In genomic region chr19:16041571-16042386, GRCh38 we compare ENCODE assay signal across 8 cellular contexts. TPM values are rescaled to one million over a fixed set of nuclear protein-coding genes. Genes with fewer than 3 reads are reported as not detected.
A peak's percentile ranks its signal among the peaks of the same experiment; 100 is the strongest.
DNase-seq lines count a peak whose midpoint lies in the region; ATAC-seq, FAIRE-seq and TF ChIP-seq lines count a peak whose summit lies in the region.

No MANE protein-coding gene starts in this region.

- FAIRE-seq in RCC 7860 (lab: Jason Lieb, UNC), result no peak

- no peak overlapping the region for H3K27ac ChIP-seq in CD4-positive, alpha-beta T cell (ENCODE audit: low read depth, low read length)

- intact Hi-C loops in CD4-positive, alpha-beta T cell (cut with DNase I, micrococcal nuclease), result loop anchor here (1.0 to 5.0 kb wide), 5 partner anchors 36 to 414 kb away; partner anchors contain the start of genes RAB8A (in 1 of the 2) and TPM4 (in 1 of the 2)

- no peaks in the 10 kb centered on the region for H3K36me3 Mint-ChIP-seq in CD4-positive, alpha-beta T cell (ENCODE audit: low read depth)
- no peaks in the 10 kb centered on the region for H3K36me3 Mint-ChIP-seq in nephron progenitor cell (ENCODE audit: low read depth)

- peak; percentile 79 for ATAC-seq in CD4-positive, alpha-beta T cell (ENCODE audit: poor library complexity)
- ATAC-seq in GM18909 (IDR thresholded peaks at IDR 0.05; ENCODE audit: poor library complexity, unreplicated experiment), result no peak

- no peaks in the 10 kb centered on the region for H3K9me3 ChIP-seq in CD4-positive, alpha-beta T cell (ENCODE audit: control insufficient read depth, low read length)

- H3K4me1 Mint-ChIP-seq in CD4-positive, alpha-beta T cell (ENCODE audit: low read depth), result peaks cover 5% of the 10 kb centered on the region
- no peaks in the 10 kb centered on the region for H3K4me1 Mint-ChIP-seq in nephron progenitor cell

- TF ChIP-seq CTCF in CD4-positive, alpha-beta T cell (IDR thresholded peaks at IDR 0.05), result peak; percentile 98
- TF ChIP-seq CTCF in nephron progenitor cell (IDR thresholded peaks at IDR 0.05), result peak; percentile 98

- CTCF ChIA-PET in CD4-positive, alpha-beta T cell (lab: Charles Lee), result interaction anchor here (0.8 to 3.1 kb wide), 21 partner anchors 9 to 412 kb away, joined by 3 to 22 read pairs (median 5); partner anchors contain the start of genes HSH2D, RAB8A and TPM4

- DNase-seq in CD4-positive, alpha-beta T cell, result peak; percentile 55 to 82 (median 68)
- DNase-seq in HT1080 (ENCODE audit: low read depth) (peak; percentile 72), RCC 7860 (ENCODE audit: low spot score) (peak; percentile 24), activated T-helper 1 cell treated with Interleukin-2 at 50 U/mL for 16 hours (ENCODE audit: low read depth) (peak; percentile 60), fibroblast of peridontal ligament (ENCODE audit: extremely low read depth) (peak; percentile 76), nephron progenitor cell (peak; percentile 91)
- peak; percentile 55 for DNase-seq in stimulated activated naive CD4-positive, alpha-beta T cell treated with Interleukin-2 at 50 U/mL for 16 hours (lab: John Stamatoyannopoulos, UW)

- no peak overlapping the region for H3K27ac Mint-ChIP-seq in CD4-positive, alpha-beta T cell
- H3K27ac Mint-ChIP-seq in nephron progenitor cell, result no peak overlapping the region

- no peaks in the 10 kb centered on the region for H3K9me3 Mint-ChIP-seq in CD4-positive, alpha-beta T cell
- peaks cover 10% of the 10 kb centered on the region for H3K9me3 Mint-ChIP-seq in nephron progenitor cell

- POLR2A ChIA-PET in CD4-positive, alpha-beta T cell (lab: Charles Lee), result interaction anchor here (0.7 to 1.7 kb wide), 6 partner anchors 29 to 143 kb away, joined by 3 to 6 read pairs (median 4); partner anchors contain the start of gene FAM32A

- no peak overlapping the region for H3K4me3 Mint-ChIP-seq in CD4-positive, alpha-beta T cell
- no peak overlapping the region for H3K4me3 Mint-ChIP-seq in nephron progenitor cell

- no peaks in the 10 kb centered on the region for H3K27me3 Mint-ChIP-seq in CD4-positive, alpha-beta T cell
- peaks cover 42% of the 10 kb centered on the region for H3K27me3 Mint-ChIP-seq in nephron progenitor cell (ENCODE audit: low read depth, poor library complexity)

- H3K27me3 ChIP-seq in CD4-positive, alpha-beta T cell (ENCODE audit: control insufficient read depth, insufficient read depth, low read length), result no peaks in the 10 kb centered on the region

RNA-seq across cellular contexts. Expression of gene TPM4, which starts 34.5 kb away (rescaled TPM):
- total RNA-seq in CD4-positive, alpha-beta T cell, result 100 to 1,000 TPM; 182 to 185 TPM
- total RNA-seq in HT1080 (2014; rRNA removed; shearing (Covaris generic)), result 473 and 509 TPM in 2 replicates
- polyA plus RNA-seq in HT1080 (2015; cell fraction: cytosol; rRNA removed), result 642 and 802 TPM in 2 replicates
- 310 and 335 TPM in 2 replicates for polyA plus RNA-seq in HT1080 (2015; cell fraction: nucleus; rRNA removed)

Comparison
In these comparisons a context has a peak if more than half of its experiments do, and no peak if none do; other contexts are left out.
1. DNase-seq: peak in every context shown above with its lines; median percentile 91 in nephron progenitor cell; 76 in fibroblast of peridontal ligament; 72 in HT1080; 68 in CD4-positive, alpha-beta T cell; 60 in activated T-helper 1 cell treated with Interleukin-2 at 50 U/mL for 16 hours; 55 in stimulated activated naive CD4-positive, alpha-beta T cell treated with Interleukin-2 at 50 U/mL for 16 hours; 24 in RCC 7860.